ENCODE assay signal across 1 cellular context in genomic region chr1:85464497-85465098, GRCh38.
A peak's percentile ranks its signal among the peaks of the same experiment; 100 is the strongest.
TF ChIP-seq lines count a peak whose summit lies in the region.

No MANE protein-coding gene starts in this region.

TF ChIP-seq in HepG2, 621 proteins besides CTCF, POLR2A, EP300 and RAD21 (continued from another document and continues in another):
- TF ChIP-seq ZBTB44 (CRISPR knock-in tag; IDR thresholded peaks at IDR 0.05) (peak; percentile 85), ZNF138 (CRISPR knock-in tag; IDR thresholded peaks at IDR 0.05; ENCODE audit: low read depth) (0 out of 2 replicates have a peak, but pooled peaks have one; percentile 31), ZNF468 (CRISPR knock-in tag; IDR thresholded peaks at IDR 0.05) (no peak; the same call in 1 of the 2 replicates), ZSCAN31 (CRISPR knock-in tag; IDR thresholded peaks at IDR 0.05; ENCODE audit: low read depth) (peak; percentile 75; the same call in 1 of the 2 replicates), ASH2L (IDR thresholded peaks at IDR 0.05; ENCODE audit: insufficient read length, low read depth, low read length) (peak; percentile 83), ZNF776 (CRISPR knock-in tag; IDR thresholded peaks at IDR 0.05) (peak; percentile 61; the same call in 1 of the 2 replicates), SETDB1 (CRISPR knock-in tag; IDR thresholded peaks at IDR 0.05; ENCODE audit: borderline replicate concordance) (no peak), ZFP36 (IDR thresholded peaks at IDR 0.05; ENCODE audit: borderline replicate concordance, low read depth, low read length, partially characterized antibody) (no peak), TCF7L2 (IDR thresholded peaks at IDR 0.05; ENCODE audit: low read depth, low read length) (no peak), JUND (CRISPR knock-in tag; IDR thresholded peaks at IDR 0.05) (no peak), SP1 (IDR thresholded peaks at IDR 0.05) (no peak), SP1 (CRISPR knock-in tag; IDR thresholded peaks at IDR 0.05) (no peak), ZNF710 (CRISPR knock-in tag; IDR thresholded peaks at IDR 0.05; ENCODE audit: borderline replicate concordance) (no peak), BRF2 (CRISPR knock-in tag; IDR thresholded peaks at IDR 0.05) (peak; percentile 25; the same call in 1 of the 2 replicates), HOXD1 (CRISPR knock-in tag; IDR thresholded peaks at IDR 0.05) (no peak), ZNF543 (CRISPR knock-in tag; IDR thresholded peaks at IDR 0.05) (0 out of 2 replicates have a peak, but pooled peaks have one; percentile 51), SMYD3 (CRISPR knock-in tag; IDR thresholded peaks at IDR 0.05) (no peak), ZNF33A (CRISPR knock-in tag; IDR thresholded peaks at IDR 0.05; ENCODE audit: borderline replicate concordance) (no peak), ZNF577 (CRISPR knock-in tag; IDR thresholded peaks at IDR 0.05; ENCODE audit: borderline replicate concordance, low read depth) (no peak), TBX3 (IDR thresholded peaks at IDR 0.05; ENCODE audit: borderline replicate concordance) (no peak), TOPORS (CRISPR knock-in tag; IDR thresholded peaks at IDR 0.05) (peak; percentile 71; the same call in 1 of the 2 replicates), ZNF382 (CRISPR knock-in tag; IDR thresholded peaks at IDR 0.05; ENCODE audit: borderline replicate concordance) (no peak), YY1 (IDR thresholded peaks at IDR 0.05; ENCODE audit: insufficient read depth, insufficient replicate concordance, low read depth, low read length) (peak; percentile 38), KDM3A (CRISPR knock-in tag; IDR thresholded peaks at IDR 0.05; ENCODE audit: low read depth) (no peak), CC2D1A (CRISPR knock-in tag; IDR thresholded peaks at IDR 0.05) (no peak), ZIK1 (CRISPR knock-in tag; IDR thresholded peaks at IDR 0.05; ENCODE audit: borderline replicate concordance, low read depth) (peak; percentile 79), ZNF501 (CRISPR knock-in tag; IDR thresholded peaks at IDR 0.05) (no peak), ZNF101 (CRISPR knock-in tag; IDR thresholded peaks at IDR 0.05; ENCODE audit: borderline replicate concordance, low read depth) (no peak), JUNB (CRISPR knock-in tag; IDR thresholded peaks at IDR 0.05; ENCODE audit: borderline replicate concordance) (0 out of 2 replicates have a peak, but pooled peaks have one; percentile 35), REXO4 (CRISPR knock-in tag; IDR thresholded peaks at IDR 0.05; ENCODE audit: borderline replicate concordance) (0 out of 2 replicates have a peak, but pooled peaks have one; percentile 48), ATF7-NPFF (CRISPR knock-in tag; IDR thresholded peaks at IDR 0.05; ENCODE audit: low read depth) (peak; percentile 84; the same call in 1 of the 2 replicates), ZBED4 (CRISPR knock-in tag; IDR thresholded peaks at IDR 0.05; ENCODE audit: borderline replicate concordance) (no peak), ARNT2 (CRISPR knock-in tag; IDR thresholded peaks at IDR 0.05; ENCODE audit: low read depth) (peak; percentile 79; the same call in 1 of the 2 replicates), TAF15 (IDR thresholded peaks at IDR 0.05; ENCODE audit: low read depth, low read length, poor library complexity, severe bottlenecking) (peak; percentile 70), ZNF747 (CRISPR knock-in tag; IDR thresholded peaks at IDR 0.05; ENCODE audit: borderline replicate concordance) (peak; percentile 51; the same call in 1 of the 2 replicates), ZNF232 (CRISPR knock-in tag; IDR thresholded peaks at IDR 0.05; ENCODE audit: borderline replicate concordance) (no peak), SATB2 (CRISPR knock-in tag; IDR thresholded peaks at IDR 0.05) (no peak), GLI4 (CRISPR knock-in tag; IDR thresholded peaks at IDR 0.05; ENCODE audit: borderline replicate concordance) (no peak), ZSCAN25 (CRISPR knock-in tag; IDR thresholded peaks at IDR 0.05) (peak; percentile 5; the same call in 1 of the 2 replicates), ZNF713 (CRISPR knock-in tag; IDR thresholded peaks at IDR 0.05) (no peak), PRPF4 (IDR thresholded peaks at IDR 0.05; ENCODE audit: low read depth, low read length, poor library complexity, severe bottlenecking) (no peak), NFE2 (CRISPR knock-in tag; IDR thresholded peaks at IDR 0.05) (no peak)
- TF ChIP-seq, protein P1, sequence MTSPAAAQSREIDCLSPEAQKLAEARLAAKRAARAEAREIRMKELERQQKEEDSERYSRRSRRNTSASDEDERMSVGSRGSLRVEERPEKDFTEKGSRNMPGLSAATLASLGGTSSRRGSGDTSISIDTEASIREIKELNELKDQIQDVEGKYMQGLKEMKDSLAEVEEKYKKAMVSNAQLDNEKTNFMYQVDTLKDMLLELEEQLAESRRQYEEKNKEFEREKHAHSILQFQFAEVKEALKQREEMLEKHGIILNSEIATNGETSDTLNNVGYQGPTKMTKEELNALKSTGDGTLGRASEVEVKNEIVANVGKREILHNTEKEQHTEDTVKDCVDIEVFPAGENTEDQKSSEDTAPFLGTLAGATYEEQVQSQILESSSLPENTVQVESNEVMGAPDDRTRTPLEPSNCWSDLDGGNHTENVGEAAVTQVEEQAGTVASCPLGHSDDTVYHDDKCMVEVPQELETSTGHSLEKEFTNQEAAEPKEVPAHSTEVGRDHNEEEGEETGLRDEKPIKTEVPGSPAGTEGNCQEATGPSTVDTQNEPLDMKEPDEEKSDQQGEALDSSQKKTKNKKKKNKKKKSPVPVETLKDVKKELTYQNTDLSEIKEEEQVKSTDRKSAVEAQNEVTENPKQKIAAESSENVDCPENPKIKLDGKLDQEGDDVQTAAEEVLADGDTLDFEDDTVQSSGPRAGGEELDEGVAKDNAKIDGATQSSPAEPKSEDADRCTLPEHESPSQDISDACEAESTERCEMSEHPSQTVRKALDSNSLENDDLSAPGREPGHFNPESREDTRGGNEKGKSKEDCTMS (CRISPR knock-in tag; conservative IDR thresholded peaks at IDR 0.05) = no peak
- TF ChIP-seq, protein P2, sequence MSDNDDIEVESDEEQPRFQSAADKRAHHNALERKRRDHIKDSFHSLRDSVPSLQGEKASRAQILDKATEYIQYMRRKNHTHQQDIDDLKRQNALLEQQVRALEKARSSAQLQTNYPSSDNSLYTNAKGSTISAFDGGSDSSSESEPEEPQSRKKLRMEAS (IDR thresholded peaks at IDR 0.05) = peak; percentile 74; the same call in 1 of the 2 replicates
- TF ChIP-seq, protein P3, sequence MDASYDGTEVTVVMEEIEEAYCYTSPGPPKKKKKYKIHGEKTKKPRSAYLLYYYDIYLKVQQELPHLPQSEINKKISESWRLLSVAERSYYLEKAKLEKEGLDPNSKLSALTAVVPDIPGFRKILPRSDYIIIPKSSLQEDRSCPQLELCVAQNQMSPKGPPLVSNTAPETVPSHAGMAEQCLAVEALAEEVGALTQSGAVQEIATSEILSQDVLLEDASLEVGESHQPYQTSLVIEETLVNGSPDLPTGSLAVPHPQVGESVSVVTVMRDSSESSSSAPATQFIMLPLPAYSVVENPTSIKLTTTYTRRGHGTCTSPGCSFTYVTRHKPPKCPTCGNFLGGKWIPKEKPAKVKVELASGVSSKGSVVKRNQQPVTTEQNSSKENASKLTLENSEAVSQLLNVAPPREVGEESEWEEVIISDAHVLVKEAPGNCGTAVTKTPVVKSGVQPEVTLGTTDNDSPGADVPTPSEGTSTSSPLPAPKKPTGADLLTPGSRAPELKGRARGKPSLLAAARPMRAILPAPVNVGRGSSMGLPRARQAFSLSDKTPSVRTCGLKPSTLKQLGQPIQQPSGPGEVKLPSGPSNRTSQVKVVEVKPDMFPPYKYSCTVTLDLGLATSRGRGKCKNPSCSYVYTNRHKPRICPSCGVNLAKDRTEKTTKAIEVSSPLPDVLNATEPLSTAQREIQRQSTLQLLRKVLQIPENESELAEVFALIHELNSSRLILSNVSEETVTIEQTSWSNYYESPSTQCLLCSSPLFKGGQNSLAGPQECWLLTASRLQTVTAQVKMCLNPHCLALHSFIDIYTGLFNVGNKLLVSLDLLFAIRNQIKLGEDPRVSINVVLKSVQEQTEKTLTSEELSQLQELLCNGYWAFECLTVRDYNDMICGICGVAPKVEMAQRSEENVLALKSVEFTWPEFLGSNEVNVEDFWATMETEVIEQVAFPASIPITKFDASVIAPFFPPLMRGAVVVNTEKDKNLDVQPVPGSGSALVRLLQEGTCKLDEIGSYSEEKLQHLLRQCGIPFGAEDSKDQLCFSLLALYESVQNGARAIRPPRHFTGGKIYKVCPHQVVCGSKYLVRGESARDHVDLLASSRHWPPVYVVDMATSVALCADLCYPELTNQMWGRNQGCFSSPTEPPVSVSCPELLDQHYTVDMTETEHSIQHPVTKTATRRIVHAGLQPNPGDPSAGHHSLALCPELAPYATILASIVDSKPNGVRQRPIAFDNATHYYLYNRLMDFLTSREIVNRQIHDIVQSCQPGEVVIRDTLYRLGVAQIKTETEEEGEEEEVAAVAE (CRISPR knock-in tag; IDR thresholded peaks at IDR 0.05; ENCODE audit: borderline replicate concordance) = no peak
- TF ChIP-seq, protein P4, sequence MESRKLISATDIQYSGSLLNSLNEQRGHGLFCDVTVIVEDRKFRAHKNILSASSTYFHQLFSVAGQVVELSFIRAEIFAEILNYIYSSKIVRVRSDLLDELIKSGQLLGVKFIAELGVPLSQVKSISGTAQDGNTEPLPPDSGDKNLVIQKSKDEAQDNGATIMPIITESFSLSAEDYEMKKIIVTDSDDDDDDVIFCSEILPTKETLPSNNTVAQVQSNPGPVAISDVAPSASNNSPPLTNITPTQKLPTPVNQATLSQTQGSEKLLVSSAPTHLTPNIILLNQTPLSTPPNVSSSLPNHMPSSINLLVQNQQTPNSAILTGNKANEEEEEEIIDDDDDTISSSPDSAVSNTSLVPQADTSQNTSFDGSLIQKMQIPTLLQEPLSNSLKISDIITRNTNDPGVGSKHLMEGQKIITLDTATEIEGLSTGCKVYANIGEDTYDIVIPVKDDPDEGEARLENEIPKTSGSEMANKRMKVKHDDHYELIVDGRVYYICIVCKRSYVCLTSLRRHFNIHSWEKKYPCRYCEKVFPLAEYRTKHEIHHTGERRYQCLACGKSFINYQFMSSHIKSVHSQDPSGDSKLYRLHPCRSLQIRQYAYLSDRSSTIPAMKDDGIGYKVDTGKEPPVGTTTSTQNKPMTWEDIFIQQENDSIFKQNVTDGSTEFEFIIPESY (CRISPR knock-in tag; IDR thresholded peaks at IDR 0.05) = no peak
